In genomic region chr12:123238961-123239360, GRCh38 we compare ENCODE assay signal across 16 cellular contexts.
"Had no signal": no experiment of that assay in that cellular context is flagged by ENCODE, and none has a peak within 500 bp of the region (broad histone marks: within the 10 kb centered on the region; RNA-seq: fewer than 3 reads in every experiment).

No MANE protein-coding gene starts in this region.

- H3K27ac ChIP-seq: heart left ventricle, lower lobe of right lung, SK-N-MC, upper lobe of right lung had no signal

- H3K27me3 Mint-ChIP-seq: dendritic cell treated with granulocyte-macrophage colony-stimulating factor and Interleukin-4, amounts not matched to agents 40 ng/mL and 50 ng/mL, for 4 days; effector memory CD8-positive, alpha-beta T cell had no signal

- H3K27me3 ChIP-seq: gastrocnemius medialis, heart left ventricle, upper lobe of right lung had no signal

- H3K9me3 Mint-ChIP-seq: activated naive CD4-positive, alpha-beta T cell treated with anti-CD3 and anti-CD28 coated beads, Interleukin-2, amount 50 U/mL, for 72 hours; activated T-helper 2 cell treated with anti-CD3 and anti-CD28 coated beads, Interferon-gamma antibody, Interleukin-2, Interleukin-4, amounts not matched to agents 10 μg/mL and 5 μg/mL and 100 μg/mL, durations not matched to agents 14 hours and 24 hours and 36 hours; brain; dendritic cell treated with granulocyte-macrophage colony-stimulating factor and Interleukin-4, amounts not matched to agents 40 ng/mL and 50 ng/mL, for 4 days; effector memory CD8-positive, alpha-beta T cell; mesothelial cell of epicardium; neural crest cell had no signal

- H3K9me3 ChIP-seq: gastrocnemius medialis, heart left ventricle, lower lobe of right lung, upper lobe of right lung had no signal

- H3K4me3 ChIP-seq: gastrocnemius medialis, heart left ventricle, lower lobe of right lung, SK-N-MC, upper lobe of right lung had no signal

- H3K27ac Mint-ChIP-seq: dendritic cell treated with granulocyte-macrophage colony-stimulating factor and Interleukin-4, amounts not matched to agents 40 ng/mL and 50 ng/mL, for 4 days; effector memory CD8-positive, alpha-beta T cell had no signal

- DNase-seq: effector memory CD8-positive, alpha-beta T cell; gastrocnemius medialis; heart left ventricle; left colon; lower lobe of right lung; stimulated activated naive CD8-positive, alpha-beta T cell treated with anti-CD3 and anti-CD28 coated beads, Interleukin-15, Interleukin-2, amounts not matched to agents 100 U/mL and 50 U/mL, for 24 hours; T-helper 9 cell; upper lobe of right lung had no signal

- ATAC-seq: activated naive CD4-positive, alpha-beta T cell treated with anti-CD3 and anti-CD28 coated beads, Interleukin-2, amount 50 U/mL, for 72 hours; effector memory CD8-positive, alpha-beta T cell; gastrocnemius medialis; heart left ventricle; left colon; lower lobe of right lung; sciatic nerve; stimulated activated naive CD8-positive, alpha-beta T cell treated with anti-CD3 and anti-CD28 coated beads, Interleukin-15, Interleukin-2, amounts not matched to agents 100 U/mL and 50 U/mL, for 24 hours; upper lobe of right lung had no signal

- H3K4me3 Mint-ChIP-seq: dendritic cell treated with granulocyte-macrophage colony-stimulating factor and Interleukin-4, amounts not matched to agents 40 ng/mL and 50 ng/mL, for 4 days; effector memory CD8-positive, alpha-beta T cell; mesothelial cell of epicardium had no signal
